Comparison of ENCODE assay signal across 8 cellular contexts in genomic region chr1:112619518-112620458, GRCh38. TPM values are rescaled to one million over a fixed set of nuclear protein-coding genes. Genes with fewer than 3 reads are reported as not detected.
A peak's percentile ranks its signal among the peaks of the same experiment; 100 is the strongest.
DNase-seq lines count a peak whose midpoint lies in the region; ATAC-seq and TF ChIP-seq lines count a peak whose summit lies in the region.

Gene CAPZA1 (plus strand): TSS chr1:112619832. CDS start chr1:112619845, 13 bp downstream.

- no peaks in the 10 kb centered on the region for H3K27me3 ChIP-seq in esophagus (ENCODE audit: control insufficient read depth in 1 of 2, insufficient read depth in 2 of 2, low read length in 2 of 2)
- no peaks in the 10 kb centered on the region for H3K27me3 ChIP-seq in muscle layer of colon (ENCODE audit: control insufficient read depth in 1 of 2, insufficient read depth in 2 of 2, low read length in 2 of 2)

- H3K9me3 ChIP-seq in esophagus (ENCODE audit: control insufficient read depth in 2 of 2, insufficient read depth in 1 of 2, low read depth in 1 of 2, low read length in 1 of 2) (no peaks in the 10 kb centered on the region), muscle layer of colon (ENCODE audit: low read length) (no peaks in the 10 kb centered on the region)

- ATAC-seq in GM21723 (IDR thresholded peaks at IDR 0.05; ENCODE audit: unreplicated experiment), result peak; percentile 75

- DNase-seq in DMS53 treated with DMSO at 0.1 percent for 48 hours (lab: John Stamatoyannopoulos, UW; ENCODE audit: unreplicated experiment), result peak; percentile 93
- DNase-seq in KG1 (lab: John Stamatoyannopoulos, UW), result peak; percentile 90
- peak; percentile 91 for DNase-seq in activated T-cell treated with anti-CD3 and anti-CD28 coated beads, Interleukin-2, amount 50 U/mL, for 24 hours
- peak; percentile 80 to 83 for DNase-seq in stimulated activated CD8-positive, alpha-beta memory T cell treated with anti-CD3 and anti-CD28 coated beads, Interleukin-7, amount 100 ng/mL, for 1 hour (ENCODE audit: low read depth in 2 of 2)

- WGBS in esophagus, 2 donors, result 0% methylated on average over 53 of the region's 53 CpGs

- no peaks in the 10 kb centered on the region for H3K9me3 Mint-ChIP-seq in activated T-cell treated with anti-CD3 and anti-CD28 coated beads, Interleukin-2, amount 50 U/mL, for 24 hours

- peak within 1 kb of the TSS; percentile 72 to 92 for H3K4me3 ChIP-seq in esophagus (ENCODE audit: low read depth in 1 of 2, low read length in 2 of 2)
- H3K4me3 ChIP-seq in muscle layer of colon (ENCODE audit: low read depth in 1 of 2, low read length in 2 of 2), result peak within 1 kb of the TSS; percentile 71 to 97

- H3K36me3 Mint-ChIP-seq in activated T-cell treated with anti-CD3 and anti-CD28 coated beads, Interleukin-2, amount 50 U/mL, for 24 hours (ENCODE audit: low read depth), result peaks cover 71% of the 10 kb centered on the region

- H3K36me3 ChIP-seq in esophagus (ENCODE audit: control insufficient read depth in 2 of 2, insufficient read depth in 2 of 2, low read length in 1 of 2) (no peaks in the 10 kb centered on the region), muscle layer of colon (ENCODE audit: insufficient read depth, low read length) (peaks cover 7% of the 10 kb centered on the region)

- H3K27ac ChIP-seq in esophagus (ENCODE audit: low read depth in 2 of 2, low read length in 1 of 2) (peak within 1 kb of the TSS; percentile 97 to 99), muscle layer of colon (ENCODE audit: low read depth, low read length) (peak within 1 kb of the TSS; percentile 97)

- peak within 1 kb of the TSS; percentile 99 for H3K4me3 Mint-ChIP-seq in activated T-cell treated with anti-CD3 and anti-CD28 coated beads, Interleukin-2, amount 50 U/mL, for 24 hours

- peaks cover 0 to 2% of the 10 kb centered on the region in 2 donors for H3K4me1 ChIP-seq in esophagus (ENCODE audit: control insufficient read depth in 2 of 2, insufficient read depth in 2 of 2, low read length in 1 of 2)
- peaks cover 31% of the 10 kb centered on the region for H3K4me1 ChIP-seq in muscle layer of colon (ENCODE audit: insufficient read depth, low read length)

- no peaks in the 10 kb centered on the region for H3K27me3 Mint-ChIP-seq in activated T-cell treated with anti-CD3 and anti-CD28 coated beads, Interleukin-2, amount 50 U/mL, for 24 hours

- H3K4me1 Mint-ChIP-seq in activated T-cell treated with anti-CD3 and anti-CD28 coated beads, Interleukin-2, amount 50 U/mL, for 24 hours (ENCODE audit: low read depth), result peaks cover 38% of the 10 kb centered on the region

- peak within 1 kb of the TSS; percentile 95 for H3K9ac ChIP-seq in muscle layer of colon (ENCODE audit: low read length)

- peak within 1 kb of the TSS; percentile 99 for H3K27ac Mint-ChIP-seq in activated T-cell treated with anti-CD3 and anti-CD28 coated beads, Interleukin-2, amount 50 U/mL, for 24 hours

TF ChIP-seq in PFSK-1, 5 proteins besides CTCF, POLR2A, EP300 and RAD21:
- TF ChIP-seq FOXP2 (optimal IDR thresholded peaks at IDR 0.05; ENCODE audit: borderline replicate concordance, extremely low read depth, extremely low read length, insufficient read depth) (peak; percentile 60), POLR2AphosphoS5 (IDR thresholded peaks at IDR 0.05; ENCODE audit: low read depth, low read length) (peak; percentile 95), TAF1 (IDR thresholded peaks at IDR 0.05; ENCODE audit: borderline replicate concordance, insufficient read depth, low read length) (peak; percentile 99), REST (IDR thresholded peaks at IDR 0.05; ENCODE audit: insufficient read depth in 1 of 2, low read depth in 2 of 2, low read length in 2 of 2) (peak; percentile 34 to 65; a peak in 3 of 4 replicates), SIN3A (IDR thresholded peaks at IDR 0.05; ENCODE audit: borderline replicate concordance, insufficient read depth, low read length) (peak; percentile 22; the same call in 1 of the 2 replicates)

RNA-seq across cellular contexts. Expression of gene CAPZA1, which starts in this region (rescaled TPM):
- 95.1 TPM for polyA plus RNA-seq in PFSK-1 (2012; ENCODE audit: insufficient read length, low read depth)
- 100 to 1,000 TPM in 1 of 2 donors, 10 to 100 TPM in 1; 88.1 to 115 TPM for polyA plus RNA-seq in esophagus

Comparison
In these comparisons a context has a peak if more than half of its experiments do, and no peak if none do; other contexts are left out.
1. Peak in every context shown above with its lines: DNase-seq, ATAC-seq, H3K4me3 ChIP-seq and H3K27ac ChIP-seq.